Comparison of ENCODE assay signal across 13 cellular contexts in the genomic region with DNA sequence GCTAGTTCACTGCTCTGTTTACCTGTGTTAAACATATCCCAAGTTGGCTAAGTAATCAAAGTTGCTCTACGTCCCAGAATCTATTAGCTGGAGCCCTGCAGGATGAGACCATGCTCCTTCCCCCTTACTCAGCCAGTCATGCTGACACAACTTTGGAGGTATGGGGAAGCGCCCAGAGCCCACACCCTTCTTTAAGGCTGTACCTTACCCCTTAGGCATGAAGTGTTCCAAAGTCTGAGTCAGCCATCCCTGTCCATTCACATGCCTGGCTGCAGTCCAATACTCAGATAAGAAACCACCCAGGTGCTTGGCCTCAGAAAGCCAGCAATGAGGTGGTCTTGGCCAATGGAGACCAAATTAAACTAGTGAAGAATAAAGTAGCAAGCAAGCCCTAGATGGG.
DNase-seq lines count a peak whose midpoint lies in the region; ATAC-seq, FAIRE-seq and TF ChIP-seq lines count a peak whose summit lies in the region.
"Had no signal": no experiment of that assay in that cellular context is flagged by ENCODE, and none has a peak within 500 bp of the region (broad histone marks: within the 10 kb centered on the region; RNA-seq: fewer than 3 reads in every experiment).

No MANE protein-coding gene starts in this region.

- no peak overlapping the region for H3K4me3 Mint-ChIP-seq in activated CD8-positive, alpha-beta memory T cell treated with anti-CD3 and anti-CD28 coated beads, Interleukin-2, amount 10 ng/mL, durations not matched to agents 7 days and 5 days
- no peak overlapping the region for H3K4me3 Mint-ChIP-seq in activated T-helper 2 cell treated with anti-CD3 and anti-CD28 coated beads, Interferon-gamma antibody, Interleukin-2, Interleukin-4, amounts not matched to agents 10 μg/mL and 5 μg/mL and 100 μg/mL, durations not matched to agents 14 hours and 24 hours and 36 hours (ENCODE audit: low read depth)
- H3K4me3 Mint-ChIP-seq in mesothelial cell of epicardium, result no peak overlapping the region
- H3K4me3 Mint-ChIP-seq: immature natural killer cell had no signal

- no peak overlapping the region for H3K4me3 ChIP-seq in kidney epithelial cell (ENCODE audit: low read depth, low read length)
- H3K4me3 ChIP-seq: uterus had no signal

- H3K27ac Mint-ChIP-seq in activated CD8-positive, alpha-beta memory T cell treated with anti-CD3 and anti-CD28 coated beads, Interleukin-2, amount 10 ng/mL, durations not matched to agents 7 days and 5 days, result peak overlapping the region; percentile 71
- H3K27ac Mint-ChIP-seq in activated T-helper 2 cell treated with anti-CD3 and anti-CD28 coated beads, Interferon-gamma antibody, Interleukin-2, Interleukin-4, amounts not matched to agents 10 μg/mL and 5 μg/mL and 100 μg/mL, durations not matched to agents 14 hours and 24 hours and 36 hours, result peak overlapping the region; percentile 68
- H3K27ac Mint-ChIP-seq in mesothelial cell of epicardium, result no peak overlapping the region
- H3K27ac Mint-ChIP-seq: immature natural killer cell had no signal

- intact Hi-C loops in activated T-helper 2 cell treated with anti-CD3 and anti-CD28 coated beads, Interferon-gamma antibody, Interleukin-2, Interleukin-4, amounts not matched to agents 10 μg/mL and 5 μg/mL and 100 μg/mL, durations not matched to agents 14 hours and 24 hours and 36 hours (cut with micrococcal nuclease), result loop anchor here (5.0 to 10.0 kb wide), 2 partner anchors 121 to 232 kb away; no protein-coding TSS in a partner anchor

- H3K36me3 Mint-ChIP-seq in activated CD8-positive, alpha-beta memory T cell treated with anti-CD3 and anti-CD28 coated beads, Interleukin-2, amount 10 ng/mL, durations not matched to agents 7 days and 5 days, result peaks cover 31% of the 10 kb centered on the region
- peaks cover 48% of the 10 kb centered on the region for H3K36me3 Mint-ChIP-seq in activated T-helper 2 cell treated with anti-CD3 and anti-CD28 coated beads, Interferon-gamma antibody, Interleukin-2, Interleukin-4, amounts not matched to agents 10 μg/mL and 5 μg/mL and 100 μg/mL, durations not matched to agents 14 hours and 24 hours and 36 hours (ENCODE audit: low read depth)
- H3K36me3 Mint-ChIP-seq in mesothelial cell of epicardium, result peaks cover 2% of the 10 kb centered on the region
- H3K36me3 Mint-ChIP-seq: immature natural killer cell had no signal

- no peak for ATAC-seq in activated CD8-positive, alpha-beta memory T cell treated with anti-CD3 and anti-CD28 coated beads, Interleukin-2, amount 10 ng/mL, durations not matched to agents 7 days and 5 days
- ATAC-seq in GM18498 (IDR thresholded peaks at IDR 0.05; ENCODE audit: unreplicated experiment), result no peak

- no peak overlapping the region for H3K27ac ChIP-seq in substantia nigra (ENCODE audit: low read depth, low read length, poor library complexity, severe bottlenecking)
- H3K27ac ChIP-seq: uterus had no signal

- peaks cover 6% of the 10 kb centered on the region for H3K9me3 Mint-ChIP-seq in activated CD8-positive, alpha-beta memory T cell treated with anti-CD3 and anti-CD28 coated beads, Interleukin-2, amount 10 ng/mL, durations not matched to agents 7 days and 5 days (ENCODE audit: low read depth)
- H3K9me3 Mint-ChIP-seq in activated T-helper 2 cell treated with anti-CD3 and anti-CD28 coated beads, Interferon-gamma antibody, Interleukin-2, Interleukin-4, amounts not matched to agents 10 μg/mL and 5 μg/mL and 100 μg/mL, durations not matched to agents 14 hours and 24 hours and 36 hours, result peaks cover 26% of the 10 kb centered on the region
- peaks cover 8% of the 10 kb centered on the region for H3K9me3 Mint-ChIP-seq in mesothelial cell of epicardium
- H3K9me3 Mint-ChIP-seq: immature natural killer cell had no signal

- peaks cover 35% of the 10 kb centered on the region for H3K4me1 Mint-ChIP-seq in activated CD8-positive, alpha-beta memory T cell treated with anti-CD3 and anti-CD28 coated beads, Interleukin-2, amount 10 ng/mL, durations not matched to agents 7 days and 5 days
- H3K4me1 Mint-ChIP-seq in activated T-helper 2 cell treated with anti-CD3 and anti-CD28 coated beads, Interferon-gamma antibody, Interleukin-2, Interleukin-4, amounts not matched to agents 10 μg/mL and 5 μg/mL and 100 μg/mL, durations not matched to agents 14 hours and 24 hours and 36 hours (ENCODE audit: low read depth), result peaks cover 44% of the 10 kb centered on the region
- peaks cover 12% of the 10 kb centered on the region for H3K4me1 Mint-ChIP-seq in mesothelial cell of epicardium
- H3K4me1 Mint-ChIP-seq: immature natural killer cell had no signal

- no peaks in the 10 kb centered on the region for H3K27me3 ChIP-seq in kidney epithelial cell (ENCODE audit: control insufficient read depth, insufficient read depth, low read length)
- H3K27me3 ChIP-seq: uterus had no signal

- CTCF ChIA-PET in activated CD8-positive, alpha-beta memory T cell treated with anti-CD3 and anti-CD28 coated beads, Interleukin-2, amount 10 ng/mL, durations not matched to agents 7 days and 5 days (lab: Charles Lee), result interaction anchor here (1.3 to 1.9 kb wide), 2 partner anchors 14 to 87 kb away, joined by 3 to 5 read pairs; no protein-coding TSS in a partner anchor

- no peak for TF ChIP-seq CTCF in kidney epithelial cell (IDR thresholded peaks at IDR 0.05; ENCODE audit: insufficient read depth, low read length, poor library complexity, severe bottlenecking)
- no peak for TF ChIP-seq CTCF in mesothelial cell of epicardium (IDR thresholded peaks at IDR 0.05; ENCODE audit: unreplicated experiment)

- no peaks in the 10 kb centered on the region for H3K36me3 ChIP-seq in kidney epithelial cell (ENCODE audit: control insufficient read depth, insufficient read depth, low read length)
- H3K36me3 ChIP-seq: uterus had no signal

- no peaks in the 10 kb centered on the region for H3K27me3 Mint-ChIP-seq in activated CD8-positive, alpha-beta memory T cell treated with anti-CD3 and anti-CD28 coated beads, Interleukin-2, amount 10 ng/mL, durations not matched to agents 7 days and 5 days
- no peaks in the 10 kb centered on the region for H3K27me3 Mint-ChIP-seq in activated T-helper 2 cell treated with anti-CD3 and anti-CD28 coated beads, Interferon-gamma antibody, Interleukin-2, Interleukin-4, amounts not matched to agents 10 μg/mL and 5 μg/mL and 100 μg/mL, durations not matched to agents 14 hours and 24 hours and 36 hours (ENCODE audit: low read depth)
- H3K27me3 Mint-ChIP-seq in mesothelial cell of epicardium (ENCODE audit: low read depth), result no peaks in the 10 kb centered on the region

- DNase-seq in activated CD8-positive, alpha-beta memory T cell treated with anti-CD3 and anti-CD28 coated beads, Interleukin-2, amount 10 ng/mL, durations not matched to agents 7 days and 5 days, result no peak
- no peak for DNase-seq in activated CD8-positive, alpha-beta memory T cell treated with anti-CD3 and anti-CD28 coated beads, Interleukin-2, amount 50 U/mL, for 4 hours
- no peak for DNase-seq in activated T-helper 2 cell treated with anti-CD3 and anti-CD28 coated beads, Interferon-gamma antibody, Interleukin-2, Interleukin-4, amounts not matched to agents 10 μg/mL and 5 μg/mL and 100 μg/mL, durations not matched to agents 14 hours and 24 hours and 36 hours (ENCODE audit: low spot score)
- DNase-seq in kidney epithelial cell (ENCODE audit: low read depth) (peak; percentile 61), urothelium cell line (ENCODE audit: low spot score) (peak; percentile 60), mesothelial cell of epicardium (ENCODE audit: low spot score in 2 of 2, unreplicated experiment in 2 of 2) (no peak), substantia nigra (lab: John Stamatoyannopoulos, UW) (no peak)
- DNase-seq: activated CD4-positive, CD25-positive, alpha-beta regulatory T cell treated with anti-CD3 and anti-CD28 coated beads, Interleukin-2, amount 50 U/mL, for 72 hours; immature natural killer cell; NCI-H2171 treated with DMSO at 0.1 percent for 48 hours; SHP77 treated with DMSO at 0.1 percent for 48 hours; uterus had no signal

- no peak for FAIRE-seq in urothelium cell line (lab: Jason Lieb, UNC)

Comparison
In these comparisons a context has a peak if more than half of its experiments do, and no peak if none do; other contexts are left out.
1. DNase-seq: peak in kidney epithelial cell (single experiment) and urothelium cell line (single experiment); none in activated CD8-positive, alpha-beta memory T cell treated with anti-CD3 and anti-CD28 coated beads, Interleukin-2, amount 10 ng/mL, durations not matched to agents 7 days and 5 days (single experiment), activated CD8-positive, alpha-beta memory T cell treated with anti-CD3 and anti-CD28 coated beads, Interleukin-2, amount 50 U/mL, for 4 hours (single experiment), activated T-helper 2 cell treated with anti-CD3 and anti-CD28 coated beads, Interferon-gamma antibody, Interleukin-2, Interleukin-4, amounts not matched to agents 10 μg/mL and 5 μg/mL and 100 μg/mL, durations not matched to agents 14 hours and 24 hours and 36 hours (single experiment), mesothelial cell of epicardium (0 of 2) and substantia nigra (0 of 49).